1 cellular context compared by ENCODE assay signal in genomic region chr4:145773581-145774234, GRCh38.
TF ChIP-seq lines count a peak whose summit lies in the region.

No MANE protein-coding gene starts in this region.

TF ChIP-seq in HepG2, 621 proteins besides CTCF, POLR2A, EP300 and RAD21:
- TF ChIP-seq CENPT (CRISPR knock-in tag; IDR thresholded peaks at IDR 0.05; ENCODE audit: low read depth): no peak
- TF ChIP-seq SP140L (CRISPR knock-in tag; IDR thresholded peaks at IDR 0.05; ENCODE audit: borderline replicate concordance): no peak
- no peak for TF ChIP-seq ZMAT5 (CRISPR knock-in tag; IDR thresholded peaks at IDR 0.05; ENCODE audit: borderline replicate concordance, low read depth)
TF ChIP-seq in HepG2: peak in this region for 0.
